8 cellular contexts compared by ENCODE assay signal in the genomic region with DNA sequence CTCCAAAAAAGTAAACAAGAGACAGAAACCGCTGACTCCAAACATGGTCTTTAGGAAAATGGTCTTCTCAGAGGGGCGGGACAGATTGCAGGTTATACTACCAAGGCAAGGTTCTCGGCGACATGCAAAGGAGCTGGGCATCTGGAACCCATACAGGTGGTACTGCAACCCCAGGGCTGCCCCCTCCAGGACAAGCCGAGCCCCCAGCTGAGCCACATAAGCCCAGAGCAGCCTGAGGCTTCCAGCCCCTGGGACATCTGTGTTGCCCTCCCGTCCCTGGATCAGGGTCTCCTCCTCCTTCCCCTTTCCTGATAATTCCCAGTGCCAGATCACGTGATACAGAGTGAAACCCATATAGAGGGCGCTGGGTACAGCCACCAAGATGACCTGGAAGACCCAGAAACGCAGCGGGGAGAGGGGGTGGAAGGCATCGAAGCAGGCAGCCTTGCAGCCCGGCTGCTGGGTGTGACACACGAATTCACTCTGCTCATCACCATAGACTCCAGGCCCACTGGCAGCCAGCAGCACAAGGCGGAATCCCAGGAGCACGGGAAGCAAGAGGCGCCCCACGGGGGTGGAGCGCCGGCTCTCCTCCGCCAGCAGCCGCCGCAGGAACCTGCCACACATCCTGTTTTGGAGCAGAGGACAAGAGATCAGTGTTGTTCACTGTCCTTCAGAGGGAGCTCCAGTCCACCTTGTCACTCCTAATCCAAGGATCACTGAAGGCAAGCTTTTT. TPM values are rescaled to one million over a fixed set of nuclear protein-coding genes. Genes with fewer than 3 reads are reported as not detected.
DNase-seq lines count a peak whose midpoint lies in the region; ATAC-seq and TF ChIP-seq lines count a peak whose summit lies in the region.

A gene with protein sequence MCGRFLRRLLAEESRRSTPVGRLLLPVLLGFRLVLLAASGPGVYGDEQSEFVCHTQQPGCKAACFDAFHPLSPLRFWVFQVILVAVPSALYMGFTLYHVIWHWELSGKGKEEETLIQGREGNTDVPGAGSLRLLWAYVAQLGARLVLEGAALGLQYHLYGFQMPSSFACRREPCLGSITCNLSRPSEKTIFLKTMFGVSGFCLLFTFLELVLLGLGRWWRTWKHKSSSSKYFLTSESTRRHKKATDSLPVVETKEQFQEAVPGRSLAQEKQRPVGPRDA (minus strand): TSS at position 627 of the 736 bp plus-strand sequence. CDS start 0 bp downstream, at position 627.

- peak within 1 kb of the TSS; percentile 12 for H3K27ac Mint-ChIP-seq in activated CD4-positive, alpha-beta memory T cell treated with anti-CD3 and anti-CD28 coated beads, Interleukin-2, amount 10 ng/mL, durations not matched to agents 7 days and 5 days

- H3K4me3 ChIP-seq in epithelial cell of esophagus (ENCODE audit: low read length) (peak within 1 kb of the TSS; percentile 10), testis (no peak within 1 kb of the TSS)

- CTCF ChIA-PET in activated CD4-positive, alpha-beta memory T cell treated with anti-CD3 and anti-CD28 coated beads, Interleukin-2, amount 10 ng/mL, durations not matched to agents 7 days and 5 days (lab: Charles Lee), result interaction anchor here (0.5 to 1.9 kb wide), 10 partner anchors 9 to 202 kb away, joined by 3 to 9 read pairs (median 5); partner anchors contain the start of gene TRIM4

- no peaks in the 10 kb centered on the region for H3K9me3 Mint-ChIP-seq in activated CD4-positive, alpha-beta memory T cell treated with anti-CD3 and anti-CD28 coated beads, Interleukin-2, amount 10 ng/mL, durations not matched to agents 7 days and 5 days

- 22 to 30% methylated on average over 15 to 22 of the region's 22 CpGs for WGBS in testis, 2 donors

- H3K9me3 ChIP-seq in testis, result no peaks in the 10 kb centered on the region

- H3K4me1 Mint-ChIP-seq in activated CD4-positive, alpha-beta memory T cell treated with anti-CD3 and anti-CD28 coated beads, Interleukin-2, amount 10 ng/mL, durations not matched to agents 7 days and 5 days, result peaks cover 29% of the 10 kb centered on the region

- H3K36me3 Mint-ChIP-seq in activated CD4-positive, alpha-beta memory T cell treated with anti-CD3 and anti-CD28 coated beads, Interleukin-2, amount 10 ng/mL, durations not matched to agents 7 days and 5 days (ENCODE audit: low read depth), result no peaks in the 10 kb centered on the region

- POLR2A ChIA-PET in activated CD4-positive, alpha-beta memory T cell treated with anti-CD3 and anti-CD28 coated beads, Interleukin-2, amount 10 ng/mL, durations not matched to agents 7 days and 5 days (lab: Charles Lee), result interaction anchor here (2.7 kb wide), 1 partner anchor 10 kb away, joined by 25 read pairs; the partner anchor contains the start of gene TRIM4

- H3K36me3 ChIP-seq in testis (ENCODE audit: low read depth, missing control alignments), result no peaks in the 10 kb centered on the region

- H3K4me3 Mint-ChIP-seq in activated CD4-positive, alpha-beta memory T cell treated with anti-CD3 and anti-CD28 coated beads, Interleukin-2, amount 10 ng/mL, durations not matched to agents 7 days and 5 days, result peak within 1 kb of the TSS; percentile 61

- TF ChIP-seq CTCF in epithelial cell of esophagus (IDR thresholded peaks at IDR 0.05; ENCODE audit: insufficient read depth, low read depth, low read length, missing control alignments) (peak; percentile 54), testis (IDR thresholded peaks at IDR 0.05) (no peak)

- H3K27ac ChIP-seq in testis, result no peak within 1 kb of the TSS

- DNase-seq in Ammon's horn (ENCODE audit: low spot score) (peak; percentile 60), H4 (ENCODE audit: low spot score) (peak; percentile 71), NCI-H524 (lab: John Stamatoyannopoulos, UW) (peak; percentile 54 to 73), epithelial cell of esophagus (ENCODE audit: low read depth) (peak; percentile 62), midbrain (lab: John Stamatoyannopoulos, UW) (peak; percentile 19), testis (peak; percentile 51)
- peak; percentile 59 for DNase-seq in activated CD4-positive, alpha-beta memory T cell treated with anti-CD3 and anti-CD28 coated beads, Interleukin-2, amount 10 ng/mL, durations not matched to agents 7 days and 5 days

- no peaks in the 10 kb centered on the region for H3K27me3 ChIP-seq in testis

- H3K4me1 ChIP-seq in testis, result no peaks in the 10 kb centered on the region

- intact Hi-C loops in testis (cut with DNase I; ENCODE audit: low total_unique reads), result no loop called here

- no peak for TF ChIP-seq POLR2A in testis (IDR thresholded peaks at IDR 0.05)

- H3K27me3 Mint-ChIP-seq in activated CD4-positive, alpha-beta memory T cell treated with anti-CD3 and anti-CD28 coated beads, Interleukin-2, amount 10 ng/mL, durations not matched to agents 7 days and 5 days, result peaks cover 42% of the 10 kb centered on the region

- no peak for ATAC-seq in GM21367 (IDR thresholded peaks at IDR 0.05; ENCODE audit: unreplicated experiment)

RNA-seq across cellular contexts. Expression of the gene that starts here (rescaled TPM):
- total RNA-seq in H4 (2014; rRNA removed; shearing (Covaris generic)), result 0.10 TPM in 1 of 2 replicates, not detected in the other
- not detected for total RNA-seq in activated CD4-positive, alpha-beta memory T cell treated with anti-CD3 and anti-CD28 coated beads, Interleukin-2, amount 10 ng/mL, durations not matched to agents 7 days and 5 days
- total RNA-seq in testis, result under 1 TPM; 0.43 to 0.71 TPM
- 0.79 TPM for polyA plus RNA-seq in testis (ENCODE audit: insufficient read depth, low read depth, low replicate concordance)

Comparison
In these comparisons a context has a peak if more than half of its experiments do, and no peak if none do; other contexts are left out.
1. Peak in DNase-seq in H4; RNA of the gene not detected or under 1 TPM.
2. Peak in DNase-seq in activated CD4-positive, alpha-beta memory T cell treated with anti-CD3 and anti-CD28 coated beads, Interleukin-2, amount 10 ng/mL, durations not matched to agents 7 days and 5 days; RNA of the gene not detected or under 1 TPM.
3. Peak in DNase-seq in testis; RNA of the gene not detected or under 1 TPM.
4. DNase-seq: peak in every context shown above with its lines; median percentile 71 in H4; 64 in NCI-H524; 62 in epithelial cell of esophagus; 60 in Ammon's horn; 59 in activated CD4-positive, alpha-beta memory T cell treated with anti-CD3 and anti-CD28 coated beads, Interleukin-2, amount 10 ng/mL, durations not matched to agents 7 days and 5 days; 51 in testis; 19 in midbrain.